ENCODE assay signal across 28 cellular contexts in the genomic region with DNA sequence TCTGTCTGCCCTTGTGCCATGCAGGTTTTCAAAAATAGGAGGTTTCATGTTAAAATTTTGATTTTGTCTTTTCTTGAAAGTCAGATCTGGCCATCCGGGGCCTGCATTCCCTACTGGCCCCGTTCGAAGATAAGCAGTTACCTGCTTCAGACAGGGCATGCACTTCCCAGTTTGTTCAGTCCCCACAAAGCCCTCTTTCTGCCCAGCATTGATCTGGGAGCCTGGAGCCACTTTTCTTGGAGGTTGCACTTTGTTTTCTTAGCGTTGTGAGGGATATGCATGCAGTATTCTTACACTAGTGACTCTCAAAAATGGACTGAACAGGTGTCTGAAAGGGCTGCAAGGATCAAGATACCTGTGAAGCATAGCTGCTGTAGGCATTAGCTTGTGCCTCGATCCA. TPM values are rescaled to one million over a fixed set of nuclear protein-coding genes. Genes with fewer than 3 reads are reported as not detected.
"Had no signal": no experiment of that assay in that cellular context is flagged by ENCODE, and none has a peak within 500 bp of the region (broad histone marks: within the 10 kb centered on the region; RNA-seq: fewer than 3 reads in every experiment).

No MANE protein-coding gene starts in this region.

- H3K27me3 Mint-ChIP-seq: activated B cell treated with CpG ODN at 0.5 μM for 24 hours; activated CD4-positive, alpha-beta T cell treated with anti-CD3 and anti-CD28 coated beads, Interleukin-2, amount 10 ng/mL, durations not matched to agents 7 days and 5 days; activated CD8-positive, alpha-beta T cell treated with anti-CD3 and anti-CD28 coated beads for 36 hours; activated naive CD4-positive, alpha-beta T cell treated with anti-CD3 and anti-CD28 coated beads, Interleukin-2, amount 50 U/mL, for 24 hours; activated naive CD8-positive, alpha-beta T cell treated with anti-CD3 and anti-CD28 coated beads for 36 hours; brain had no signal

- ATAC-seq: activated CD4-positive, CD25-positive, alpha-beta regulatory T cell treated with anti-CD3 and anti-CD28 coated beads, Interleukin-2, amount 50 U/mL, for 24 hours; activated CD8-positive, alpha-beta T cell treated with anti-CD3 and anti-CD28 coated beads for 36 hours; gastroesophageal sphincter had no signal

- H3K9me3 ChIP-seq: ascending aorta, breast epithelium, colonic mucosa, esophagus squamous epithelium, gastroesophageal sphincter had no signal

- H3K4me3 Mint-ChIP-seq: activated B cell treated with CpG ODN at 0.5 μM for 24 hours; activated CD4-positive, alpha-beta T cell treated with anti-CD3 and anti-CD28 coated beads, Interleukin-2, amount 10 ng/mL, durations not matched to agents 7 days and 5 days; activated CD8-positive, alpha-beta T cell treated with anti-CD3 and anti-CD28 coated beads for 36 hours; activated naive CD4-positive, alpha-beta T cell treated with anti-CD3 and anti-CD28 coated beads for 36 hours; activated naive CD4-positive, alpha-beta T cell treated with anti-CD3 and anti-CD28 coated beads, Interleukin-2, amount 50 U/mL, for 24 hours; activated naive CD8-positive, alpha-beta T cell treated with anti-CD3 and anti-CD28 coated beads for 36 hours; activated T-helper 1 cell treated with anti-CD3 and anti-CD28 coated beads, Interleukin-12 subunit alpha, Interleukin-12 subunit beta, Interleukin-2, Interleukin-4 antibody, amounts not matched to agents 30 ng/mL and 10 ng/mL and 1 ng/mL, durations not matched to agents 14 hours and 24 hours and 36 hours; brain had no signal

- DNase-seq: activated B cell treated with CpG ODN at 0.5 μM for 24 hours; activated CD4-positive, alpha-beta T cell treated with anti-CD3 and anti-CD28 coated beads, Interleukin-2, amount 10 ng/mL, durations not matched to agents 7 days and 5 days; activated CD4-positive, alpha-beta T cell treated with anti-CD3 and anti-CD28 coated beads, Interleukin-2, amount 50 U/mL, for 48 hours; activated CD8-positive, alpha-beta memory T cell treated with anti-CD3 and anti-CD28 coated beads for 24 hours; activated CD8-positive, alpha-beta T cell treated with anti-CD3 and anti-CD28 coated beads for 36 hours; activated effector memory CD4-positive, alpha-beta T cell treated with anti-CD3 and anti-CD28 coated beads, Interleukin-2, amount 50 U/mL, for 16 hours; activated naive CD4-positive, alpha-beta T cell treated with anti-CD3 and anti-CD28 coated beads for 36 hours; activated naive CD8-positive, alpha-beta T cell treated with anti-CD3 and anti-CD28 coated beads for 36 hours; activated T-cell treated with anti-CD3 and anti-CD28 coated beads, Interleukin-2, amount 50 U/mL, for 1 hour; activated T-cell treated with anti-CD3 and anti-CD28 coated beads, Interleukin-2, amount 50 U/mL, for 48 hours; central memory CD4-positive, alpha-beta T cell; cerebellar nuclear complex; colonic mucosa; effector CD8-positive, alpha-beta T cell; erythroblast; esophagus squamous epithelium; foreskin melanocyte; T1000; WERI-Rb-1 had no signal

- H3K36me3 ChIP-seq: breast epithelium, cardiac muscle cell, colonic mucosa had no signal

- H3K27ac Mint-ChIP-seq: activated B cell treated with CpG ODN at 0.5 μM for 24 hours; activated CD4-positive, alpha-beta T cell treated with anti-CD3 and anti-CD28 coated beads, Interleukin-2, amount 10 ng/mL, durations not matched to agents 7 days and 5 days; activated CD8-positive, alpha-beta T cell treated with anti-CD3 and anti-CD28 coated beads for 36 hours; activated naive CD4-positive, alpha-beta T cell treated with anti-CD3 and anti-CD28 coated beads for 36 hours; activated naive CD8-positive, alpha-beta T cell treated with anti-CD3 and anti-CD28 coated beads for 36 hours; activated T-helper 1 cell treated with anti-CD3 and anti-CD28 coated beads, Interleukin-12 subunit alpha, Interleukin-12 subunit beta, Interleukin-2, Interleukin-4 antibody, amounts not matched to agents 30 ng/mL and 10 ng/mL and 1 ng/mL, durations not matched to agents 14 hours and 24 hours and 36 hours; activated T-helper 2 cell treated with anti-CD3 and anti-CD28 coated beads, Interferon-gamma antibody, Interleukin-2, Interleukin-4, amounts not matched to agents 10 μg/mL and 5 μg/mL and 100 μg/mL, durations not matched to agents 14 hours and 24 hours and 36 hours had no signal

- H3K4me1 ChIP-seq: ascending aorta, breast epithelium, colonic mucosa had no signal

- H3K27me3 ChIP-seq: ascending aorta, breast epithelium, cardiac muscle cell, colonic mucosa, esophagus squamous epithelium, gastroesophageal sphincter had no signal

- H3K9me3 Mint-ChIP-seq: activated B cell treated with CpG ODN at 0.5 μM for 24 hours; activated CD4-positive, alpha-beta T cell treated with anti-CD3 and anti-CD28 coated beads, Interleukin-2, amount 10 ng/mL, durations not matched to agents 7 days and 5 days; activated CD8-positive, alpha-beta T cell treated with anti-CD3 and anti-CD28 coated beads for 36 hours; activated naive CD4-positive, alpha-beta T cell treated with anti-CD3 and anti-CD28 coated beads for 36 hours; activated naive CD4-positive, alpha-beta T cell treated with anti-CD3 and anti-CD28 coated beads, Interleukin-2, amount 50 U/mL, for 24 hours; activated naive CD8-positive, alpha-beta T cell treated with anti-CD3 and anti-CD28 coated beads for 36 hours; activated T-helper 1 cell treated with anti-CD3 and anti-CD28 coated beads, Interleukin-12 subunit alpha, Interleukin-12 subunit beta, Interleukin-2, Interleukin-4 antibody, amounts not matched to agents 30 ng/mL and 10 ng/mL and 1 ng/mL, durations not matched to agents 14 hours and 24 hours and 36 hours; activated T-helper 2 cell treated with anti-CD3 and anti-CD28 coated beads, Interferon-gamma antibody, Interleukin-2, Interleukin-4, amounts not matched to agents 10 μg/mL and 5 μg/mL and 100 μg/mL, durations not matched to agents 14 hours and 24 hours and 36 hours; brain had no signal

- H3K4me3 ChIP-seq: ascending aorta, breast epithelium, cardiac muscle cell, colonic mucosa, esophagus squamous epithelium, gastroesophageal sphincter had no signal

- H3K27ac ChIP-seq: ascending aorta, cardiac muscle cell, colonic mucosa, gastroesophageal sphincter, WERI-Rb-1 had no signal

RNA-seq across cellular contexts. Expression of gene PPM1J, which starts 29.2 kb away (rescaled TPM):
- total RNA-seq: activated CD4-positive, alpha-beta T cell treated with anti-CD3 and anti-CD28 coated beads, Interleukin-2, amount 10 ng/mL, durations not matched to agents 7 days and 5 days had no signal
